12 cellular contexts compared by ENCODE assay signal in genomic region chr10:100829933-100830727, GRCh38.
A peak's percentile ranks its signal among the peaks of the same experiment; 100 is the strongest.
DNase-seq lines count a peak whose midpoint lies in the region; ATAC-seq and TF ChIP-seq lines count a peak whose summit lies in the region.
"Had no signal": no experiment of that assay in that cellular context is flagged by ENCODE, and none has a peak within 500 bp of the region (broad histone marks: within the 10 kb centered on the region; RNA-seq: fewer than 3 reads in every experiment).

No MANE protein-coding gene starts in this region.

- H3K36me3 Mint-ChIP-seq in Caco-2 (ENCODE audit: insufficient read depth, unreplicated experiment) (no peaks in the 10 kb centered on the region), T-helper 17 cell (ENCODE audit: low read depth) (peaks cover 32% of the 10 kb centered on the region), endodermal cell (ENCODE audit: low read depth) (no peaks in the 10 kb centered on the region), osteocyte (ENCODE audit: unreplicated experiment) (no peaks in the 10 kb centered on the region)

- H3K9ac ChIP-seq in endodermal cell (ENCODE audit: extremely low read depth, low read length, poor library complexity, severe bottlenecking): no peak overlapping the region

- 9 to 10% methylated on average over 20 to 44 of the region's 44 CpGs for WGBS in endodermal cell (ENCODE audit: insufficient coverage in 1 of 2, insufficient read length in 1 of 2), 2 experiments

- intact Hi-C loops in Caco-2 (cut with micrococcal nuclease; ENCODE audit: unreplicated experiment): loop anchor here (1.0 to 5.0 kb wide), 3 partner anchors 48 to 267 kb away; no protein-coding TSS in a partner anchor

- no peaks in the 10 kb centered on the region for H3K9me3 Mint-ChIP-seq in Caco-2 (ENCODE audit: unreplicated experiment)
- no peaks in the 10 kb centered on the region for H3K9me3 Mint-ChIP-seq in endodermal cell
- no peaks in the 10 kb centered on the region for H3K9me3 Mint-ChIP-seq in osteocyte (ENCODE audit: unreplicated experiment)

- H3K27ac Mint-ChIP-seq in Caco-2 (ENCODE audit: unreplicated experiment) (no peak overlapping the region), T-helper 17 cell (no peak overlapping the region), endodermal cell (no peak overlapping the region), osteocyte (ENCODE audit: unreplicated experiment) (no peak overlapping the region)

- POLR2A ChIA-PET in Caco-2 (lab: Charles Lee): no interaction called here

- no peaks in the 10 kb centered on the region for H3K36me3 ChIP-seq in Caco-2 (ENCODE audit: control insufficient read depth, insufficient read depth, low read length)
- H3K36me3 ChIP-seq in endodermal cell (ENCODE audit: control insufficient read depth, insufficient read depth, low read length): no peaks in the 10 kb centered on the region

- DNase-seq in Caco-2 (no peak), T-helper 17 cell (no peak), endodermal cell (peak; percentile 74), osteocyte (ENCODE audit: extremely low spot score, unreplicated experiment) (no peak), EL (no peak), NAMALWA (ENCODE audit: low spot score) (no peak)
- DNase-seq: effector CD4-positive, alpha-beta T cell; IMR-90; NCI-H524; substantia nigra; SW 1271 had no signal

- H3K4me3 Mint-ChIP-seq in Caco-2 (ENCODE audit: unreplicated experiment) (peak overlapping the region; percentile 80), T-helper 17 cell (peak overlapping the region; percentile 88), endodermal cell (peak overlapping the region; percentile 30), osteocyte (ENCODE audit: unreplicated experiment) (peak overlapping the region; percentile 38)

- TF ChIP-seq CTCF in Caco-2 (IDR thresholded peaks at IDR 0.05; ENCODE audit: insufficient read depth in 1 of 2, low read depth in 1 of 2, low read length in 1 of 2, severe bottlenecking in 1 of 2, unreplicated experiment in 1 of 2) (no peak), endodermal cell (conservative IDR thresholded peaks at IDR 0.05) (no peak), osteocyte (IDR thresholded peaks at IDR 0.05) (no peak)

- ATAC-seq in T-helper 17 cell (no peak), GM21723 (IDR thresholded peaks at IDR 0.05; ENCODE audit: unreplicated experiment) (no peak)

- peaks cover 2% of the 10 kb centered on the region; the same call in 1 of the 2 replicates for H3K27me3 ChIP-seq in Caco-2 (replicated peaks; ENCODE audit: control insufficient read depth, insufficient read depth, low read length)
- H3K27me3 ChIP-seq in endodermal cell (ENCODE audit: control insufficient read depth, insufficient read depth, low read length, poor library complexity, severe bottlenecking): peaks cover 100% of the 10 kb centered on the region

- CTCF ChIA-PET in Caco-2 (lab: Charles Lee): no interaction called here

- H3K9me3 ChIP-seq in Caco-2 (no peaks in the 10 kb centered on the region), T-helper 17 cell (ENCODE audit: control insufficient read depth, low read length, poor library complexity, severe bottlenecking) (no peaks in the 10 kb centered on the region), endodermal cell (ENCODE audit: control insufficient read depth, low read length) (no peaks in the 10 kb centered on the region)

- peaks cover 23% of the 10 kb centered on the region for H3K27me3 Mint-ChIP-seq in Caco-2 (ENCODE audit: insufficient read depth, unreplicated experiment)
- H3K27me3 Mint-ChIP-seq in T-helper 17 cell: peaks cover 15% of the 10 kb centered on the region
- H3K27me3 Mint-ChIP-seq in endodermal cell (ENCODE audit: insufficient read depth): peaks cover 43% of the 10 kb centered on the region
- H3K27me3 Mint-ChIP-seq in osteocyte (ENCODE audit: unreplicated experiment): peaks cover 76% of the 10 kb centered on the region

- BruUV-seq in Caco-2 (replicated peaks; lab: Mats Ljungman, UMichigan): no TSS peak

- no peak overlapping the region for H3K27ac ChIP-seq in endodermal cell (ENCODE audit: low read depth, low read length)

- H3K4me1 Mint-ChIP-seq in Caco-2 (ENCODE audit: low read depth, unreplicated experiment): peaks cover 10% of the 10 kb centered on the region
- peaks cover 30% of the 10 kb centered on the region for H3K4me1 Mint-ChIP-seq in T-helper 17 cell
- H3K4me1 Mint-ChIP-seq in endodermal cell: peaks cover 19% of the 10 kb centered on the region
- H3K4me1 Mint-ChIP-seq in osteocyte (ENCODE audit: unreplicated experiment): peaks cover 20% of the 10 kb centered on the region

- H3K4me1 ChIP-seq in Caco-2 (peaks cover 10% of the 10 kb centered on the region; the same call in 1 of the 2 replicates), endodermal cell (ENCODE audit: control insufficient read depth, insufficient read depth, low read length) (peaks cover 6% of the 10 kb centered on the region)

- no peak overlapping the region for H3K4me3 ChIP-seq in Caco-2 (ENCODE audit: low read depth, low read length)
- no peak overlapping the region for H3K4me3 ChIP-seq in endodermal cell (ENCODE audit: low read length)

Comparison
In these comparisons a context has a peak if more than half of its experiments do, and no peak if none do; other contexts are left out.
1. H3K4me3 Mint-ChIP-seq: peak in every context shown above with its lines; median percentile 88 in T-helper 17 cell; 80 in Caco-2; 38 in osteocyte; 30 in endodermal cell.